ENCODE assay signal across 7 cellular contexts in genomic region chr17:3845361-3845753, GRCh38. TPM values are rescaled to one million over a fixed set of nuclear protein-coding genes. Genes with fewer than 3 reads are reported as not detected.
DNase-seq lines count a peak whose midpoint lies in the region; ATAC-seq and TF ChIP-seq lines count a peak whose summit lies in the region.

No MANE protein-coding gene starts in this region.

- intact Hi-C loops in lower leg skin (cut with DNase I; ENCODE audit: low total_unique reads), result no loop called here

- peak overlapping the region; percentile 92 for H3K4me3 ChIP-seq in lower leg skin (ENCODE audit: low read depth, poor library complexity, severe bottlenecking)

- DNase-seq in SW480 (ENCODE audit: low spot score), result peak; percentile 11
- DNase-seq in cerebellar cortex (ENCODE audit: low spot score), result peak; percentile 28
- no peak for DNase-seq in lower leg skin (ENCODE audit: low spot score in 2 of 2)
- peak; percentile 7 for DNase-seq in stimulated activated CD8-positive, alpha-beta memory T cell treated with anti-CD3 and anti-CD28 coated beads, Interleukin-12 subunit alpha, Interleukin-12 subunit beta, amount 100 ng/mL, for 1 hour (ENCODE audit: low read depth)
- no peak for DNase-seq in hippocampal formation (lab: John Stamatoyannopoulos, UW)

- TF ChIP-seq CTCF in lower leg skin (IDR thresholded peaks at IDR 0.05), result no peak

- ATAC-seq in GM18867 (IDR thresholded peaks at IDR 0.05; ENCODE audit: unreplicated experiment) (peak; percentile 21), HG03095 (IDR thresholded peaks at IDR 0.05; ENCODE audit: unreplicated experiment) (peak; percentile 20)

- TF ChIP-seq POLR2A in lower leg skin (IDR thresholded peaks at IDR 0.05), result no peak

- WGBS in lower leg skin, 2 donors, result 0% methylated on average over 11 of the region's 11 CpGs

RNA-seq across cellular contexts. Expression of gene NCBP3, which starts 0.7 kb away (rescaled TPM):
- 10 to 100 TPM; 21.6 to 24.4 (median 23.3) TPM for total RNA-seq in lower leg skin

RNA-seq across cellular contexts. Expression of gene ITGAE, which starts 44.4 kb away (rescaled TPM):
- total RNA-seq in lower leg skin, result 10 to 100 TPM in 2 of 4 donors, 1 to 10 TPM in 2; 8.3 to 13.9 (median 9.6) TPM

RNA-seq across cellular contexts. Expression of gene CAMKK1, which starts 47.5 kb away (rescaled TPM):
- total RNA-seq in lower leg skin, result 10 to 100 TPM in 3 of 4 donors, 1 to 10 TPM in 1; 7.3 to 21.2 (median 14.6) TPM

Comparison
In these comparisons a context has a peak if more than half of its experiments do, and no peak if none do; other contexts are left out.
1. DNase-seq: peak in SW480 (single experiment), cerebellar cortex (single experiment) and stimulated activated CD8-positive, alpha-beta memory T cell treated with anti-CD3 and anti-CD28 coated beads, Interleukin-12 subunit alpha, Interleukin-12 subunit beta, amount 100 ng/mL, for 1 hour (single experiment); none in lower leg skin (0 of 2) and hippocampal formation (0 of 2).